In genomic region chr4:9692756-9693491, GRCh38 we compare ENCODE assay signal across 8 cellular contexts.
DNase-seq lines count a peak whose midpoint lies in the region; ATAC-seq and TF ChIP-seq lines count a peak whose summit lies in the region.
"Not testable (repeated sequence)": the region's sequence is repeated elsewhere in the genome, so short reads cannot be mapped to it uniquely, and the experiment has no call there.

No MANE protein-coding gene starts in this region.

- intact Hi-C loops in CD4-positive, alpha-beta T cell (cut with DNase I, micrococcal nuclease), result loop anchor here (5.0 to 10.0 kb wide), 3 partner anchors 422 to 842 kb away; partner anchors contain the start of gene WDR1 (in 1 of the 2)
- intact Hi-C loops in dendritic cell treated with granulocyte-macrophage colony-stimulating factor and Interleukin-4, amounts not matched to agents 40 ng/mL and 50 ng/mL, for 4 days (cut with micrococcal nuclease), result loop anchor here (10.0 kb wide), 1 partner anchor 372 kb away; no protein-coding TSS in a partner anchor
- intact Hi-C loops in natural killer cell (cut with micrococcal nuclease), result not testable (repeated sequence)

- H3K27ac ChIP-seq in CD4-positive, alpha-beta T cell (ENCODE audit: low read depth, low read length), result peak overlapping the region; percentile 4

- not testable (repeated sequence) for ATAC-seq in CD4-positive, alpha-beta T cell (ENCODE audit: poor library complexity); natural killer cell

- H3K27me3 ChIP-seq in CD4-positive, alpha-beta T cell (ENCODE audit: control insufficient read depth, insufficient read depth, low read length), result not testable (repeated sequence)

- peaks cover 26% of the 10 kb centered on the region for H3K4me1 Mint-ChIP-seq in CD4-positive, alpha-beta T cell (ENCODE audit: low read depth)
- peaks cover 26% of the 10 kb centered on the region for H3K4me1 Mint-ChIP-seq in activated T-cell treated with anti-CD3 and anti-CD28 coated beads, Interleukin-2, amount 50 U/mL, for 24 hours (ENCODE audit: low read depth)
- peaks cover 23% of the 10 kb centered on the region for H3K4me1 Mint-ChIP-seq in activated naive CD8-positive, alpha-beta T cell (ENCODE audit: low read depth)
- peaks cover 12% of the 10 kb centered on the region for H3K4me1 Mint-ChIP-seq in dendritic cell treated with granulocyte-macrophage colony-stimulating factor and Interleukin-4, amounts not matched to agents 40 ng/mL and 50 ng/mL, for 4 days (ENCODE audit: low read depth)
- H3K4me1 Mint-ChIP-seq in natural killer cell, result peaks cover 9 to 13% of the 10 kb centered on the region in 2 donors

- H3K27ac Mint-ChIP-seq in CD4-positive, alpha-beta T cell, result peak overlapping the region; percentile 85
- peak overlapping the region; percentile 9 for H3K27ac Mint-ChIP-seq in activated T-cell treated with anti-CD3 and anti-CD28 coated beads, Interleukin-2, amount 50 U/mL, for 24 hours
- peak overlapping the region; percentile 64 for H3K27ac Mint-ChIP-seq in activated naive CD8-positive, alpha-beta T cell
- peak overlapping the region; percentile 39 for H3K27ac Mint-ChIP-seq in dendritic cell treated with granulocyte-macrophage colony-stimulating factor and Interleukin-4, amounts not matched to agents 40 ng/mL and 50 ng/mL, for 4 days
- peak overlapping the region; percentile 61 to 81 for H3K27ac Mint-ChIP-seq in natural killer cell

- H3K9me3 ChIP-seq in CD4-positive, alpha-beta T cell (ENCODE audit: control insufficient read depth, low read length), result not testable (repeated sequence)

- not testable (repeated sequence) for H3K9me3 Mint-ChIP-seq in CD4-positive, alpha-beta T cell; activated T-cell treated with anti-CD3 and anti-CD28 coated beads, Interleukin-2, amount 50 U/mL, for 24 hours; activated naive CD8-positive, alpha-beta T cell (ENCODE audit: low read depth); dendritic cell treated with granulocyte-macrophage colony-stimulating factor and Interleukin-4, amounts not matched to agents 40 ng/mL and 50 ng/mL, for 4 days; natural killer cell

- CTCF ChIA-PET in CD4-positive, alpha-beta T cell (lab: Charles Lee), result not testable (repeated sequence)

- POLR2A ChIA-PET in CD4-positive, alpha-beta T cell (lab: Charles Lee), result interaction anchor here (1.8 kb wide), 2 partner anchors 88 to 764 kb away, joined by 7 to 11 read pairs; partner anchors contain the start of gene ZNF518B

- not testable (repeated sequence) for DNase-seq in CD4-positive, alpha-beta T cell; activated T-cell treated with anti-CD3 and anti-CD28 coated beads, Interleukin-2, amount 50 U/mL, for 24 hours; natural killer cell
- peak; percentile 3 for DNase-seq in LHCN-M2 (ENCODE audit: low read depth)
- DNase-seq in RPMI8226, result peak; percentile 76
- peak; percentile 16 for DNase-seq in superior temporal gyrus (ENCODE audit: extremely low spot score)

- TF ChIP-seq CTCF in CD4-positive, alpha-beta T cell (IDR thresholded peaks at IDR 0.05); natural killer cell (IDR thresholded peaks at IDR 0.05): not testable (repeated sequence)

- H3K27me3 Mint-ChIP-seq in CD4-positive, alpha-beta T cell; activated T-cell treated with anti-CD3 and anti-CD28 coated beads, Interleukin-2, amount 50 U/mL, for 24 hours; activated naive CD8-positive, alpha-beta T cell; natural killer cell (ENCODE audit: low read depth in 2 of 2): not testable (repeated sequence)
- peaks cover 11% of the 10 kb centered on the region for H3K27me3 Mint-ChIP-seq in dendritic cell treated with granulocyte-macrophage colony-stimulating factor and Interleukin-4, amounts not matched to agents 40 ng/mL and 50 ng/mL, for 4 days

- H3K36me3 Mint-ChIP-seq in CD4-positive, alpha-beta T cell (ENCODE audit: low read depth); activated T-cell treated with anti-CD3 and anti-CD28 coated beads, Interleukin-2, amount 50 U/mL, for 24 hours (ENCODE audit: low read depth); activated naive CD8-positive, alpha-beta T cell; dendritic cell treated with granulocyte-macrophage colony-stimulating factor and Interleukin-4, amounts not matched to agents 40 ng/mL and 50 ng/mL, for 4 days (ENCODE audit: low read depth); natural killer cell: not testable (repeated sequence)

- H3K4me3 Mint-ChIP-seq in CD4-positive, alpha-beta T cell, result peak overlapping the region; percentile 57
- not testable (repeated sequence) for H3K4me3 Mint-ChIP-seq in activated T-cell treated with anti-CD3 and anti-CD28 coated beads, Interleukin-2, amount 50 U/mL, for 24 hours; dendritic cell treated with granulocyte-macrophage colony-stimulating factor and Interleukin-4, amounts not matched to agents 40 ng/mL and 50 ng/mL, for 4 days; natural killer cell
- H3K4me3 Mint-ChIP-seq in activated naive CD8-positive, alpha-beta T cell, result peak overlapping the region; percentile 14

Comparison
In these comparisons a context has a peak if more than half of its experiments do, and no peak if none do; other contexts are left out.
1. H3K27ac Mint-ChIP-seq: peak in every context shown above with its lines; median percentile 85 in CD4-positive, alpha-beta T cell; 71 in natural killer cell; 64 in activated naive CD8-positive, alpha-beta T cell; 39 in dendritic cell treated with granulocyte-macrophage colony-stimulating factor and Interleukin-4, amounts not matched to agents 40 ng/mL and 50 ng/mL, for 4 days; 9 in activated T-cell treated with anti-CD3 and anti-CD28 coated beads, Interleukin-2, amount 50 U/mL, for 24 hours.